Comparison of ENCODE assay signal across 10 cellular contexts in the genomic region with DNA sequence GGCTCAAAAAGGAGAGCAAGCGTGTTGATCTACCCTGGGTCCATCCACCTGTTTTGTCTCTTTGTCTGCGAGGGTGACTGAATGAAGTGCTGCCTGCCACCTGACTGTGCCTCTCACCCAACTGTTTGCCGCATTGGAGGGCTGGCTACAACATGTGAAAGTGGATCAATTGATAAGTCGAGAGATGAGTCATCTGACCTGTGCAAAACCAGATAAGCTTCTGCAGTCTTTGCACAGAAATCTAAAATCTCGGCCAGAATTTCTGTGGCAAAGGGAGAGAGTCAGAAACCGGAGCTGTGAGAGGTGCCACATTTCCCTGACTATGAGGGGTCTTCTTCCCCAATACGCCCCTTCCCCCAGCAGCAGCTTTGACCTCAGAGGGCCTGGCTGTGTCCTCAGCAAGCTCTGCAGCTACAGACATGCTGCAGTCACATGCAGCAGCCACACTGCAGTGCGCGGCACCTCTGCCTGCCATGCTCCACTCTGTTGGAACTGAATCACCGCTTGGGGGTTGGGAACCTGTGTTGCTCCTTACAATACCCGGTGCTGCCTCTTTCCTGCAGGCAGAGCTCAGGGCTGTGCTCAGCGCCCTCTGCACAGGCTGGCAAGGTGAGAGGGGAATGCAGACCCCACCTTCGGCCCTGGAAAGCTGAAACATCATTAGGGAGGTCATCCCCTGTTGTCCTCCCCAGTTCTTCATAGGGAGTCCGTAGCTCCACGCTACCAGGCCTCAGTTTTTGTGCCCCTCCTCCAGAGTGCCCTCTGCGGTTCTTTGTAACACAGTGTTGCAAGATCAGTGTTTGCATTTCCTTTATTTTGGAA. TPM values are rescaled to one million over a fixed set of nuclear protein-coding genes. Genes with fewer than 3 reads are reported as not detected.
DNase-seq lines count a peak whose midpoint lies in the region; ATAC-seq and TF ChIP-seq lines count a peak whose summit lies in the region.
"Had no signal": no experiment of that assay in that cellular context is flagged by ENCODE, and none has a peak within 500 bp of the region (broad histone marks: within the 10 kb centered on the region; RNA-seq: fewer than 3 reads in every experiment).

No MANE protein-coding gene starts in this region.

- H3K36me3 Mint-ChIP-seq in activated CD8-positive, alpha-beta T cell treated with anti-CD3 and anti-CD28 coated beads, Interleukin-2, amount 10 ng/mL, durations not matched to agents 7 days and 5 days (ENCODE audit: low read depth): peaks cover 6% of the 10 kb centered on the region
- no peaks in the 10 kb centered on the region for H3K36me3 Mint-ChIP-seq in natural killer cell

- no peak for TF ChIP-seq EP300 in ovary (IDR thresholded peaks at IDR 0.05)

- TF ChIP-seq CTCF in left lung (IDR thresholded peaks at IDR 0.05) (no peak), natural killer cell (IDR thresholded peaks at IDR 0.05) (no peak), ovary (IDR thresholded peaks at IDR 0.05) (no peak)

- no peak overlapping the region for H3K4me3 Mint-ChIP-seq in activated CD8-positive, alpha-beta T cell treated with anti-CD3 and anti-CD28 coated beads, Interleukin-2, amount 10 ng/mL, durations not matched to agents 7 days and 5 days
- H3K4me3 Mint-ChIP-seq in natural killer cell: no peak overlapping the region

- peaks cover 21% of the 10 kb centered on the region for H3K4me1 ChIP-seq in HUES48 (ENCODE audit: control insufficient read depth, insufficient read depth, low read length)
- peaks cover 3 to 14% of the 10 kb centered on the region in 2 donors for H3K4me1 ChIP-seq in left lung
- no peaks in the 10 kb centered on the region for H3K4me1 ChIP-seq in ovary (ENCODE audit: insufficient read depth)

- no peak overlapping the region for H3K9ac ChIP-seq in HUES48 (ENCODE audit: low read depth, low read length)

- H3K27me3 Mint-ChIP-seq in activated CD8-positive, alpha-beta T cell treated with anti-CD3 and anti-CD28 coated beads, Interleukin-2, amount 10 ng/mL, durations not matched to agents 7 days and 5 days (ENCODE audit: low read depth): no peaks in the 10 kb centered on the region
- H3K27me3 Mint-ChIP-seq in natural killer cell (ENCODE audit: low read depth in 2 of 2): no peaks in the 10 kb centered on the region

- CTCF ChIA-PET in activated CD8-positive, alpha-beta T cell treated with anti-CD3 and anti-CD28 coated beads, Interleukin-2, amount 10 ng/mL, durations not matched to agents 7 days and 5 days (lab: Charles Lee): interaction anchor here (0.8 to 1.5 kb wide), 4 partner anchors 22 to 36 kb away, joined by 3 to 4 read pairs (median 4); no protein-coding TSS in a partner anchor

- H3K4me3 ChIP-seq in HUES48 (ENCODE audit: low read depth, low read length): no peak overlapping the region
- H3K4me3 ChIP-seq in left lung: no peak overlapping the region
- no peak overlapping the region for H3K4me3 ChIP-seq in ovary
- H3K4me3 ChIP-seq: skin epidermis had no signal

- POLR2A ChIA-PET in activated CD8-positive, alpha-beta T cell treated with anti-CD3 and anti-CD28 coated beads, Interleukin-2, amount 10 ng/mL, durations not matched to agents 7 days and 5 days (lab: Charles Lee): no interaction called here

- 48 to 58% (median 58%) methylated on average over 16 of the region's 16 CpGs for WGBS in ovary, 3 donors

- no peaks in the 10 kb centered on the region for H3K27me3 ChIP-seq in HUES48 (ENCODE audit: control insufficient read depth, insufficient read depth, low read length)
- no peaks in the 10 kb centered on the region for H3K27me3 ChIP-seq in left lung
- H3K27me3 ChIP-seq in ovary: no peaks in the 10 kb centered on the region

- no peaks in the 10 kb centered on the region for H3K9me3 Mint-ChIP-seq in activated CD8-positive, alpha-beta T cell treated with anti-CD3 and anti-CD28 coated beads, Interleukin-2, amount 10 ng/mL, durations not matched to agents 7 days and 5 days (ENCODE audit: insufficient read depth)
- H3K9me3 Mint-ChIP-seq in natural killer cell: no peaks in the 10 kb centered on the region

- H3K27ac ChIP-seq in HUES48 (ENCODE audit: low read depth, low read length) (peak overlapping the region; percentile 26), left lung (peak overlapping the region; percentile 9 to 56), ovary (no peak overlapping the region)

- ATAC-seq in activated CD8-positive, alpha-beta T cell treated with anti-CD3 and anti-CD28 coated beads, Interleukin-2, amount 10 ng/mL, durations not matched to agents 7 days and 5 days: peak; percentile 69
- ATAC-seq in left lung (peak; percentile 67), natural killer cell (no peak), HG02885 (IDR thresholded peaks at IDR 0.05; ENCODE audit: poor library complexity, unreplicated experiment) (no peak)

- no peak for TF ChIP-seq POLR2A in ovary (IDR thresholded peaks at IDR 0.05)

- H3K4me1 Mint-ChIP-seq in activated CD8-positive, alpha-beta T cell treated with anti-CD3 and anti-CD28 coated beads, Interleukin-2, amount 10 ng/mL, durations not matched to agents 7 days and 5 days (ENCODE audit: low read depth): peaks cover 16% of the 10 kb centered on the region
- no peaks in the 10 kb centered on the region for H3K4me1 Mint-ChIP-seq in natural killer cell

- H3K27ac Mint-ChIP-seq in activated CD8-positive, alpha-beta T cell treated with anti-CD3 and anti-CD28 coated beads, Interleukin-2, amount 10 ng/mL, durations not matched to agents 7 days and 5 days: no peak overlapping the region
- H3K27ac Mint-ChIP-seq in natural killer cell: peak overlapping the region in 1 of 2 donors; percentile 38

- intact Hi-C loops in left lung (cut with DNase I): no loop called here
- intact Hi-C loops in natural killer cell (cut with micrococcal nuclease): no loop called here
- intact Hi-C loops in ovary (cut with DNase I): no loop called here

- DNase-seq in DMS153 treated with DMSO at 0.1 percent for 48 hours (lab: John Stamatoyannopoulos, UW; ENCODE audit: unreplicated experiment) (peak; percentile 67), left lung (peak in 1 of 2 donors; percentile 55), natural killer cell (no peak), ovary (no peak), germinal center (ENCODE audit: low spot score) (no peak)
- peak; percentile 28 for DNase-seq in activated CD8-positive, alpha-beta T cell treated with anti-CD3 and anti-CD28 coated beads, Interleukin-2, amount 10 ng/mL, durations not matched to agents 7 days and 5 days
- DNase-seq: SIG-M5 had no signal

- H3K9me3 ChIP-seq in HUES48 (ENCODE audit: control insufficient read depth, insufficient read depth, low read length): no peaks in the 10 kb centered on the region
- H3K9me3 ChIP-seq in left lung: no peaks in the 10 kb centered on the region
- H3K9me3 ChIP-seq in ovary: no peaks in the 10 kb centered on the region

- no peaks in the 10 kb centered on the region for H3K36me3 ChIP-seq in HUES48 (ENCODE audit: control insufficient read depth, insufficient read depth, low read length)
- peaks cover 0 to 12% of the 10 kb centered on the region in 2 donors for H3K36me3 ChIP-seq in left lung
- no peaks in the 10 kb centered on the region for H3K36me3 ChIP-seq in ovary

RNA-seq across cellular contexts. Expression of gene HAS3, which starts 16.2 kb away (rescaled TPM):
- total RNA-seq in activated CD8-positive, alpha-beta T cell treated with anti-CD3 and anti-CD28 coated beads, Interleukin-2, amount 10 ng/mL, durations not matched to agents 7 days and 5 days: under 1 TPM; 0.44 to 0.47 TPM
- total RNA-seq in left lung: 10 to 100 TPM; 13.3 to 40.2 TPM
- total RNA-seq in natural killer cell: 1 to 10 TPM; 1.8 to 2.5 (median 2.3) TPM
- 1 to 10 TPM in 6 of 7 donors, under 1 TPM in 1; 0.83 to 3.2 (median 2.0) TPM for total RNA-seq in ovary
- 1 to 10 TPM; 1.1 to 1.3 TPM for polyA plus RNA-seq in ovary

RNA-seq across cellular contexts. Expression of gene CHTF8, which starts 43.1 kb away (rescaled TPM):
- total RNA-seq in activated CD8-positive, alpha-beta T cell treated with anti-CD3 and anti-CD28 coated beads, Interleukin-2, amount 10 ng/mL, durations not matched to agents 7 days and 5 days: 100 to 1,000 TPM; 132 to 143 TPM
- 10 to 100 TPM; 93.4 to 94.1 TPM for total RNA-seq in left lung
- total RNA-seq in natural killer cell: 10 to 100 TPM; 45.7 to 76.5 (median 74.2) TPM
- total RNA-seq in ovary: 10 to 100 TPM; 56.9 to 89.1 (median 82.6) TPM
- polyA plus RNA-seq in ovary: 100 to 1,000 TPM in 1 of 2 donors, 10 to 100 TPM in 1; 47.9 to 130 TPM

RNA-seq across cellular contexts. Expression of gene UTP4, which starts 43.1 kb away (rescaled TPM):
- 10 to 100 TPM; 56.3 to 59.7 TPM for total RNA-seq in activated CD8-positive, alpha-beta T cell treated with anti-CD3 and anti-CD28 coated beads, Interleukin-2, amount 10 ng/mL, durations not matched to agents 7 days and 5 days
- 10 to 100 TPM; 24.7 to 45.5 TPM for total RNA-seq in left lung
- 10 to 100 TPM; 23.2 to 42.6 (median 36.3) TPM for total RNA-seq in natural killer cell
- total RNA-seq in ovary: 10 to 100 TPM; 13.8 to 52.4 (median 40.2) TPM
- 10 to 100 TPM; 19.7 to 48.9 TPM for polyA plus RNA-seq in ovary

Comparison
In these comparisons a context has a peak if more than half of its experiments do, and no peak if none do; other contexts are left out.
1. DNase-seq: peak in DMS153 treated with DMSO at 0.1 percent for 48 hours (single experiment) and activated CD8-positive, alpha-beta T cell treated with anti-CD3 and anti-CD28 coated beads, Interleukin-2, amount 10 ng/mL, durations not matched to agents 7 days and 5 days (single experiment); none in natural killer cell (single experiment), ovary (0 of 5) and germinal center (single experiment).
2. H3K27ac ChIP-seq: peak in HUES48 (single experiment) and left lung (2 of 2); none in ovary (0 of 2).
3. ATAC-seq: peak in activated CD8-positive, alpha-beta T cell treated with anti-CD3 and anti-CD28 coated beads, Interleukin-2, amount 10 ng/mL, durations not matched to agents 7 days and 5 days (single experiment) and left lung (single experiment); none in natural killer cell (0 of 3) and HG02885 (single experiment).